8 cellular contexts compared by ENCODE assay signal in genomic region chr6:20213271-20213798, GRCh38. TPM values are rescaled to one million over a fixed set of nuclear protein-coding genes. Genes with fewer than 3 reads are reported as not detected.
DNase-seq lines count a peak whose midpoint lies in the region; ATAC-seq and TF ChIP-seq lines count a peak whose summit lies in the region.

No MANE protein-coding gene starts in this region.

- TF ChIP-seq CTCF in GM23338 (conservative IDR thresholded peaks at IDR 0.05; ENCODE audit: low read depth in 2 of 2), result no peak
- no peak for TF ChIP-seq CTCF in endothelial cell (IDR thresholded peaks at IDR 0.05; ENCODE audit: unreplicated experiment)
- no peak for TF ChIP-seq CTCF in parathyroid adenoma (IDR thresholded peaks at IDR 0.05)

- H3K4me3 Mint-ChIP-seq in GM23338 (peak overlapping the region; percentile 86), endothelial cell (ENCODE audit: unreplicated experiment) (peak overlapping the region; percentile 92)

- ATAC-seq in GM23338, result no peak
- no peak for ATAC-seq in HG03457 (IDR thresholded peaks at IDR 0.05; ENCODE audit: unreplicated experiment)

- H3K4me2 ChIP-seq in GM23338 (peak overlapping the region; percentile 90), parathyroid adenoma (ENCODE audit: low read length) (peak overlapping the region; percentile 96)

- H3K36me3 ChIP-seq in GM23338 (ENCODE audit: insufficient read depth) (no peaks in the 10 kb centered on the region), parathyroid adenoma (ENCODE audit: control insufficient read depth, insufficient read depth, low read length) (no peaks in the 10 kb centered on the region)

- H3K4me3 ChIP-seq in GM23338 (peak overlapping the region; percentile 80), parathyroid adenoma (ENCODE audit: low read depth, low read length) (peak overlapping the region; percentile 80)

- DNase-seq in GM23338 (ENCODE audit: low spot score) (peak; percentile 13), RPMI7951 (ENCODE audit: low read depth) (peak; percentile 31), endothelial cell (ENCODE audit: low spot score) (no peak), COLO668 (lab: John Stamatoyannopoulos, UW; ENCODE audit: unreplicated experiment) (no peak), mesenteric fat pad (ENCODE audit: low spot score) (no peak), ureter (ENCODE audit: low spot score) (no peak)

- H3K27me3 ChIP-seq in GM23338 (ENCODE audit: insufficient read depth), result peaks cover 5% of the 10 kb centered on the region; the same call in 1 of the 2 replicates
- no peaks in the 10 kb centered on the region for H3K27me3 ChIP-seq in parathyroid adenoma (ENCODE audit: control insufficient read depth, insufficient read depth, low read length)

- H3K27me3 Mint-ChIP-seq in GM23338 (ENCODE audit: insufficient read depth, low read depth, poor library complexity) (peaks cover 9% of the 10 kb centered on the region), endothelial cell (ENCODE audit: unreplicated experiment) (peaks cover 6% of the 10 kb centered on the region)

- H3K4me1 ChIP-seq in GM23338 (ENCODE audit: insufficient read depth), result peaks cover 23% of the 10 kb centered on the region
- H3K4me1 ChIP-seq in parathyroid adenoma, result peaks cover 6% of the 10 kb centered on the region

- no peaks in the 10 kb centered on the region for H3K9me2 ChIP-seq in GM23338 (ENCODE audit: insufficient read depth)

- no peaks in the 10 kb centered on the region for H3K9me3 ChIP-seq in parathyroid adenoma (ENCODE audit: control insufficient read depth, low read length)

- H3K27ac Mint-ChIP-seq in GM23338 (no peak overlapping the region), endothelial cell (ENCODE audit: unreplicated experiment) (peak overlapping the region; percentile 84)

- H2AFZ ChIP-seq in GM23338, result peak overlapping the region; percentile 75
- H2AFZ ChIP-seq in parathyroid adenoma, result peak overlapping the region; percentile 95

- H3K79me2 ChIP-seq in GM23338 (replicated peaks; ENCODE audit: insufficient read depth), result peaks cover 25% of the 10 kb centered on the region
- H3K79me2 ChIP-seq in parathyroid adenoma, result no peaks in the 10 kb centered on the region

- H3K9me3 Mint-ChIP-seq in GM23338 (no peaks in the 10 kb centered on the region), endothelial cell (ENCODE audit: unreplicated experiment) (no peaks in the 10 kb centered on the region)

- no peak overlapping the region for H3K9ac ChIP-seq in parathyroid adenoma

- H4K20me1 ChIP-seq in GM23338 (replicated peaks; ENCODE audit: insufficient read depth), result no peaks in the 10 kb centered on the region

- H3K27ac ChIP-seq in GM23338 (ENCODE audit: low read depth), result no peak overlapping the region
- H3K27ac ChIP-seq in parathyroid adenoma, result peak overlapping the region; percentile 77

- peaks cover 8% of the 10 kb centered on the region for H3F3A ChIP-seq in GM23338 (replicated peaks; ENCODE audit: low read depth)

- H3K4me1 Mint-ChIP-seq in GM23338 (peaks cover 23% of the 10 kb centered on the region), endothelial cell (ENCODE audit: unreplicated experiment) (peaks cover 17% of the 10 kb centered on the region)

- H3K36me3 Mint-ChIP-seq in GM23338 (ENCODE audit: low read depth), result no peaks in the 10 kb centered on the region; the same call in 2 of the 3 replicates
- peaks cover 3% of the 10 kb centered on the region for H3K36me3 Mint-ChIP-seq in endothelial cell (ENCODE audit: low read depth, unreplicated experiment)

TF ChIP-seq in GM23338, 12 proteins besides CTCF, POLR2A, EP300 and RAD21 (continues in another document):
- TF ChIP-seq POLR2AphosphoS5 (IDR thresholded peaks at IDR 0.05; ENCODE audit: low read depth) (no peak), EZH2 (IDR thresholded peaks at IDR 0.05; ENCODE audit: low read depth, unreplicated experiment) (no peak), STAT1 (IDR thresholded peaks at IDR 0.05; ENCODE audit: unreplicated experiment) (no peak), ETS1 (IDR thresholded peaks at IDR 0.05) (no peak), EZH2phosphoT487 (IDR thresholded peaks at IDR 0.05; ENCODE audit: unreplicated experiment) (no peak), JUNB (IDR thresholded peaks at IDR 0.05; ENCODE audit: unreplicated experiment) (no peak), ZNF331 (CRISPR knock-in tag; IDR thresholded peaks at IDR 0.05; ENCODE audit: low read depth) (no peak), NANOG (IDR thresholded peaks at IDR 0.05; ENCODE audit: borderline replicate concordance) (no peak), ZNF462 (CRISPR knock-in tag; IDR thresholded peaks at IDR 0.05) (no peak), CREB1 (CRISPR knock-in tag; IDR thresholded peaks at IDR 0.05; ENCODE audit: low read depth) (no peak)

RNA-seq across cellular contexts. Expression of gene MBOAT1, which starts 1.1 kb away (rescaled TPM):
- total RNA-seq in GM23338 (2014; rRNA removed; shearing (Covaris generic)), result 18.6 and 20.9 TPM in 2 replicates
- polyA plus RNA-seq in GM23338 (2016; fragmentation: Nextera tagmentation; extraction: Ambion mirVana), result 3.2 and 3.8 TPM in 2 replicates
- 18.3 and 20.5 TPM in 2 replicates for total RNA-seq in RPMI7951 (2014; rRNA removed; shearing (Covaris generic))
- total RNA-seq in endothelial cell (ENCODE audit: unreplicated experiment) (10.7 TPM), mesenteric fat pad (6.3 TPM), ureter (25.0 TPM)

Comparison
In these comparisons a context has a peak if more than half of its experiments do, and no peak if none do; other contexts are left out.
1. DNase-seq: peak in GM23338 (single experiment) and RPMI7951 (single experiment); none in endothelial cell (single experiment), COLO668 (single experiment), mesenteric fat pad (single experiment) and ureter (single experiment).